17 cellular contexts compared by ENCODE assay signal in genomic region chr11:79201637-79202347, GRCh38.
A peak's percentile ranks its signal among the peaks of the same experiment; 100 is the strongest.
DNase-seq lines count a peak whose midpoint lies in the region; ATAC-seq, FAIRE-seq and TF ChIP-seq lines count a peak whose summit lies in the region.
"Had no signal": no experiment of that assay in that cellular context is flagged by ENCODE, and none has a peak within 500 bp of the region (broad histone marks: within the 10 kb centered on the region; RNA-seq: fewer than 3 reads in every experiment).

No MANE protein-coding gene starts in this region.

- H3K27me3 ChIP-seq in RWPE2 (ENCODE audit: insufficient read depth, poor library complexity, severe bottlenecking) (no peaks in the 10 kb centered on the region), smooth muscle cell (ENCODE audit: low read depth) (no peaks in the 10 kb centered on the region), neural progenitor cell (no peaks in the 10 kb centered on the region)

- TF ChIP-seq EP300 in A549 (IDR thresholded peaks at IDR 0.05) = no peak

- H3K4me1 Mint-ChIP-seq in neural progenitor cell = peaks cover 3% of the 10 kb centered on the region

- H3K9ac ChIP-seq in smooth muscle cell (ENCODE audit: low read depth) (no peak overlapping the region), neural progenitor cell (no peak overlapping the region)
- H3K9ac ChIP-seq: GM23248 had no signal

- H3K4me2 ChIP-seq in A549 (no peak overlapping the region), smooth muscle cell (no peak overlapping the region), neural progenitor cell (no peak overlapping the region)

- no peak for DNase-seq in A549 (ENCODE audit: low read depth in 1 of 2, low spot score in 1 of 2)
- DNase-seq in RWPE2 (ENCODE audit: low spot score) = no peak
- DNase-seq in SW480 (ENCODE audit: low spot score) = no peak
- DNase-seq in smooth muscle cell (lab: John Stamatoyannopoulos, UW; ENCODE audit: unreplicated experiment) = no peak
- DNase-seq in neural progenitor cell (ENCODE audit: low spot score) = no peak
- no peak for DNase-seq in NCI-H345 treated with DMSO at 0.1 percent for 48 hours (lab: John Stamatoyannopoulos, UW; ENCODE audit: unreplicated experiment)
- DNase-seq: DND-41; effector memory CD4-positive, alpha-beta T cell; foreskin melanocyte; GM23248; NCI-H510A treated with DMSO at 0.1 percent for 48 hours; psoas muscle had no signal

- H3K4me1 ChIP-seq in A549 (no peaks in the 10 kb centered on the region), RWPE2 (ENCODE audit: insufficient read depth, poor library complexity, severe bottlenecking) (no peaks in the 10 kb centered on the region), smooth muscle cell (ENCODE audit: low read depth) (no peaks in the 10 kb centered on the region), neural progenitor cell (no peaks in the 10 kb centered on the region)
- H3K4me1 ChIP-seq: psoas muscle had no signal

- no peak for TF ChIP-seq RAD21 in A549 (conservative IDR thresholded peaks at IDR 0.05 in 1 of 2, IDR thresholded peaks at IDR 0.05 in 1 of 2)

- no peak for FAIRE-seq in A549 (lab: Jason Lieb, UNC)
- FAIRE-seq: islet of Langerhans had no signal

- H3K79me2 ChIP-seq in smooth muscle cell (ENCODE audit: low read depth) (no peaks in the 10 kb centered on the region), neural progenitor cell (ENCODE audit: low read depth) (no peaks in the 10 kb centered on the region)

- POLR2A ChIA-PET in A549 (lab: Yijun Ruan, JAX) = no interaction called here

- H3K27ac ChIP-seq in A549 (no peak overlapping the region), RWPE2 (ENCODE audit: poor library complexity, severe bottlenecking) (no peak overlapping the region), smooth muscle cell (ENCODE audit: low read depth) (no peak overlapping the region), neural progenitor cell (no peak overlapping the region)
- H3K27ac ChIP-seq: GM23248, psoas muscle had no signal

- H3F3A ChIP-seq in smooth muscle cell (ENCODE audit: low read depth) = no peaks in the 10 kb centered on the region
- no peaks in the 10 kb centered on the region for H3F3A ChIP-seq in neural progenitor cell (ENCODE audit: low read depth)

- TF ChIP-seq CTCF in A549 (IDR thresholded peaks at IDR 0.05) (no peak), RWPE2 (IDR thresholded peaks at IDR 0.05; ENCODE audit: poor library complexity, severe bottlenecking) (no peak), smooth muscle cell (IDR thresholded peaks at IDR 0.05; ENCODE audit: borderline replicate concordance, insufficient read depth, poor library complexity, severe bottlenecking) (no peak), neural progenitor cell (IDR thresholded peaks at IDR 0.05) (no peak)

- no peak overlapping the region for H3K4me3 Mint-ChIP-seq in neural progenitor cell
- H3K4me3 Mint-ChIP-seq: T-helper 1 cell treated with Interleukin-12 subunit alpha and Interleukin-12 subunit beta and Interleukin-4 antibody, amounts not matched to agents 30 μg/mL and 1 μg/mL, for 36 hours had no signal

- H2AFZ ChIP-seq in smooth muscle cell (ENCODE audit: low read depth) (no peak overlapping the region), neural progenitor cell (replicated peaks) (no peak overlapping the region)
- H2AFZ ChIP-seq: GM23248 had no signal

- H3K36me3 Mint-ChIP-seq in neural progenitor cell = peaks cover 4% of the 10 kb centered on the region

- no peaks in the 10 kb centered on the region for H3K36me3 ChIP-seq in RWPE2 (ENCODE audit: low read depth)
- H3K36me3 ChIP-seq in smooth muscle cell (ENCODE audit: low read depth) = no peaks in the 10 kb centered on the region
- no peaks in the 10 kb centered on the region for H3K36me3 ChIP-seq in neural progenitor cell

- WGBS in A549 (ENCODE audit: missing lambda C conversion rate) = 0% methylated on average over 3 of the region's 3 CpGs
- WGBS in smooth muscle cell (ENCODE audit: low lambda C conversion rate) = 48% methylated on average over 3 of the region's 3 CpGs

- TF ChIP-seq POLR2A in A549 (IDR thresholded peaks at IDR 0.05; ENCODE audit: low read length) = no peak

- CTCF ChIA-PET in A549 (lab: Yijun Ruan, JAX) = no interaction called here

- no peak for ATAC-seq in A549
- ATAC-seq in GM18520 (IDR thresholded peaks at IDR 0.05; ENCODE audit: unreplicated experiment) = peak; percentile 47
- ATAC-seq in HG02610 (IDR thresholded peaks at IDR 0.05; ENCODE audit: unreplicated experiment) = peak; percentile 69
- ATAC-seq in RWPE2 (ENCODE audit: low read depth) = peak; percentile 44; the same call in 2 of the 3 replicates
- ATAC-seq: psoas muscle had no signal

- H3K9me3 ChIP-seq in A549 (no peaks in the 10 kb centered on the region; the same call in 2 of the 3 replicates), RWPE2 (ENCODE audit: severe bottlenecking) (no peaks in the 10 kb centered on the region), smooth muscle cell (replicated peaks; ENCODE audit: low read depth) (no peaks in the 10 kb centered on the region), neural progenitor cell (ENCODE audit: low read depth) (no peaks in the 10 kb centered on the region)
- H3K9me3 ChIP-seq: psoas muscle had no signal

- no peaks in the 10 kb centered on the region for H3K9me3 Mint-ChIP-seq in neural progenitor cell
- H3K9me3 Mint-ChIP-seq: activated T-helper 2 cell treated with anti-CD3 and anti-CD28 coated beads, Interferon-gamma antibody, Interleukin-2, Interleukin-4, amounts not matched to agents 10 μg/mL and 5 μg/mL and 100 μg/mL, durations not matched to agents 14 hours and 24 hours and 36 hours; T-helper 1 cell treated with Interleukin-12 subunit alpha and Interleukin-12 subunit beta and Interleukin-4 antibody, amounts not matched to agents 30 μg/mL and 1 μg/mL, for 36 hours had no signal

- H3K4me3 ChIP-seq in A549 (no peak overlapping the region), RWPE2 (ENCODE audit: severe bottlenecking) (no peak overlapping the region), smooth muscle cell (no peak overlapping the region), neural progenitor cell (no peak overlapping the region)
- H3K4me3 ChIP-seq: GM23248, psoas muscle had no signal

- no peak overlapping the region for H3K27ac Mint-ChIP-seq in neural progenitor cell
- H3K27ac Mint-ChIP-seq: activated T-helper 2 cell treated with anti-CD3 and anti-CD28 coated beads, Interferon-gamma antibody, Interleukin-2, Interleukin-4, amounts not matched to agents 10 μg/mL and 5 μg/mL and 100 μg/mL, durations not matched to agents 14 hours and 24 hours and 36 hours; T-helper 1 cell treated with Interleukin-12 subunit alpha and Interleukin-12 subunit beta and Interleukin-4 antibody, amounts not matched to agents 30 μg/mL and 1 μg/mL, for 36 hours had no signal

- H4K20me1 ChIP-seq in smooth muscle cell (ENCODE audit: low read depth) (peaks cover 4% of the 10 kb centered on the region), neural progenitor cell (ENCODE audit: low read depth) (no peaks in the 10 kb centered on the region)

- peaks cover 4% of the 10 kb centered on the region for H3K27me3 Mint-ChIP-seq in neural progenitor cell (ENCODE audit: insufficient read depth, low read depth)

TF ChIP-seq in A549, 52 proteins besides CTCF, POLR2A, EP300 and RAD21:
- TF ChIP-seq, protein P1, sequence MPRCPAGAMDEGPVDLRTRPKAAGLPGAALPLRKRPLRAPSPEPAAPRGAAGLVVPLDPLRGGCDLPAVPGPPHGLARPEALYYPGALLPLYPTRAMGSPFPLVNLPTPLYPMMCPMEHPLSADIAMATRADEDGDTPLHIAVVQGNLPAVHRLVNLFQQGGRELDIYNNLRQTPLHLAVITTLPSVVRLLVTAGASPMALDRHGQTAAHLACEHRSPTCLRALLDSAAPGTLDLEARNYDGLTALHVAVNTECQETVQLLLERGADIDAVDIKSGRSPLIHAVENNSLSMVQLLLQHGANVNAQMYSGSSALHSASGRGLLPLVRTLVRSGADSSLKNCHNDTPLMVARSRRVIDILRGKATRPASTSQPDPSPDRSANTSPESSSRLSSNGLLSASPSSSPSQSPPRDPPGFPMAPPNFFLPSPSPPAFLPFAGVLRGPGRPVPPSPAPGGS (IDR thresholded peaks at IDR 0.05) = no peak
- TF ChIP-seq FOSL2 (IDR thresholded peaks at IDR 0.05) = no peak
- 0 out of 2 replicates have a peak, but pooled peaks have one; percentile 16 for TF ChIP-seq FOSL2 (CRISPR knock-in tag; IDR thresholded peaks at IDR 0.05)

Comparison
In these comparisons a context has a peak if more than half of its experiments do, and no peak if none do; other contexts are left out.
1. ATAC-seq: peak in GM18520 (single experiment), HG02610 (single experiment) and RWPE2 (single experiment); none in A549 (0 of 2).